In genomic region chr17:75109407-75110236, GRCh38 we compare ENCODE assay signal across 8 cellular contexts. TPM values are rescaled to one million over a fixed set of nuclear protein-coding genes. Genes with fewer than 3 reads are reported as not detected.
A peak's percentile ranks its signal among the peaks of the same experiment; 100 is the strongest.
DNase-seq lines count a peak whose midpoint lies in the region; ATAC-seq, FAIRE-seq and TF ChIP-seq lines count a peak whose summit lies in the region.

ARMC7 (plus strand) TSS chr17:75109969; CDS start chr17:75110289, 320 bp downstream.

- H3K27ac ChIP-seq in PC-3 (ENCODE audit: low read length): no peak within 1 kb of the TSS

- intact Hi-C loops in PC-3 (cut with micrococcal nuclease): loop anchor here (1.0 to 10.0 kb wide), 2 partner anchors 39 to 305 kb away; no protein-coding TSS in a partner anchor

- TF ChIP-seq RAD21 in Ishikawa (IDR thresholded peaks at IDR 0.05; ENCODE audit: low read depth): peak; percentile 18; the same call in 1 of the 2 replicates

- POLR2A ChIA-PET in PC-3 (lab: Charles Lee; ENCODE audit: unreplicated experiment): interaction anchor here (0.6 kb wide), 4 partner anchors 13 to 122 kb away, joined by 3 to 6 read pairs (median 4); partner anchors contain the start of gene CDR2L

- peak within 1 kb of the TSS; percentile 85 for H2AFZ ChIP-seq in PC-3 (ENCODE audit: low read length)

- H3F3A ChIP-seq in PC-3 (ENCODE audit: low read length, unreplicated experiment): no peaks in the 10 kb centered on the region

- peak within 1 kb of the TSS; percentile 91 for H3K4me2 ChIP-seq in PC-3 (ENCODE audit: low read length)

- H4K20me1 ChIP-seq in PC-3 (ENCODE audit: low read length): no peaks in the 10 kb centered on the region

- TF ChIP-seq CTCF in D721Med (IDR thresholded peaks at IDR 0.05; ENCODE audit: insufficient read depth, missing control alignments): no peak
- TF ChIP-seq CTCF in PC-3 (conservative IDR thresholded peaks at IDR 0.05; ENCODE audit: low read depth, low read length): peak; percentile 19; the same call in 1 of the 2 replicates

- DNase-seq in D721Med (ENCODE audit: insufficient read length, low spot score) (peak; percentile 99), PC-3 (peak; percentile 96), activated T-cell treated with anti-CD3 and anti-CD28 coated beads for 48 hours (ENCODE audit: low read depth) (peak; percentile 94), myocyte (ENCODE audit: low read depth) (peak; percentile 89)
- peak; percentile 77 to 86 for DNase-seq in stimulated activated CD8-positive, alpha-beta memory T cell treated with anti-CD3 and anti-CD28 coated beads, Interleukin-7, amount 100 ng/mL, for 4 hours (ENCODE audit: low read depth in 2 of 2)

- H3K36me3 ChIP-seq in PC-3 (ENCODE audit: low read depth, low read length): no peaks in the 10 kb centered on the region

- H3K9me2 ChIP-seq in PC-3 (replicated peaks; ENCODE audit: low read length): no peaks in the 10 kb centered on the region

- peaks cover 35% of the 10 kb centered on the region for H3K4me1 ChIP-seq in PC-3 (ENCODE audit: insufficient read depth, low read length)

- CTCF ChIA-PET in PC-3 (lab: Charles Lee): interaction anchor here (0.6 to 1.0 kb wide), 4 partner anchors 40 to 287 kb away, joined by 3 to 7 read pairs (median 4); no protein-coding TSS in a partner anchor

- H3K79me2 ChIP-seq in PC-3 (ENCODE audit: low read length): peaks cover 41% of the 10 kb centered on the region

- ATAC-seq in GM21528 (IDR thresholded peaks at IDR 0.05; ENCODE audit: low FRiP score, unreplicated experiment) (peak; percentile 66), PC-3 (peak; percentile 63), esophagus mucosa (peak; percentile 79)

- H3K27me3 ChIP-seq in PC-3 (ENCODE audit: low read length): no peaks in the 10 kb centered on the region

- no peak for FAIRE-seq in D721Med (lab: Jason Lieb, UNC)

- peak within 1 kb of the TSS; percentile 74 for H3K9ac ChIP-seq in PC-3 (ENCODE audit: low read length)

- TF ChIP-seq EP300 in Ishikawa (IDR thresholded peaks at IDR 0.05; ENCODE audit: borderline replicate concordance): no peak

- H3K4me3 ChIP-seq in PC-3 (ENCODE audit: low read length): peak within 1 kb of the TSS; percentile 97

- BruUV-seq in PC-3 (replicated peaks; lab: Mats Ljungman, UMichigan): TSS peak; percentile 93

- H3K9me3 ChIP-seq in PC-3 (ENCODE audit: low read length): no peaks in the 10 kb centered on the region

TF ChIP-seq in Ishikawa, 13 proteins besides CTCF, POLR2A, EP300 and RAD21:
- TF ChIP-seq REST (IDR thresholded peaks at IDR 0.05; ENCODE audit: low read depth) (no peak), TAF1 (IDR thresholded peaks at IDR 0.05; ENCODE audit: low read depth) (peak; percentile 92), YY1 (IDR thresholded peaks at IDR 0.05; ENCODE audit: low read depth) (no peak), USF1 (IDR thresholded peaks at IDR 0.05) (0 out of 2 replicates have a peak, but pooled peaks have one; percentile 6), NFIC (IDR thresholded peaks at IDR 0.05) (no peak), TEAD4 (IDR thresholded peaks at IDR 0.05) (peak; percentile 34), ZBTB7A (IDR thresholded peaks at IDR 0.05; ENCODE audit: low read depth) (peak; percentile 86), CEBPB (IDR thresholded peaks at IDR 0.05) (no peak), FOXM1 (IDR thresholded peaks at IDR 0.05; ENCODE audit: borderline replicate concordance, low read depth) (no peak), EGR1 (IDR thresholded peaks at IDR 0.05) (peak; percentile 91), CREB1 (IDR thresholded peaks at IDR 0.05; ENCODE audit: low read depth) (no peak), TCF12 (IDR thresholded peaks at IDR 0.05; ENCODE audit: low read depth) (peak; percentile 56; the same call in 1 of the 2 replicates)
- TF ChIP-seq, protein P1, sequence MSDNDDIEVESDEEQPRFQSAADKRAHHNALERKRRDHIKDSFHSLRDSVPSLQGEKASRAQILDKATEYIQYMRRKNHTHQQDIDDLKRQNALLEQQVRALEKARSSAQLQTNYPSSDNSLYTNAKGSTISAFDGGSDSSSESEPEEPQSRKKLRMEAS (IDR thresholded peaks at IDR 0.05): peak; percentile 92

RNA-seq across cellular contexts. Expression of gene ARMC7, which starts in this region (rescaled TPM):
- total RNA-seq in PC-3 (2014; rRNA removed) (17.0 and 17.3 TPM in 2 replicates), esophagus mucosa (6.3 TPM), myocyte (3.6 and 4.4 TPM in 2 replicates)
- 11.9 TPM for polyA plus RNA-seq in myocyte (2012)
